ENCODE assay signal across 23 cellular contexts in genomic region chr4:66636321-66636720, GRCh38.
DNase-seq lines count a peak whose midpoint lies in the region; ATAC-seq and TF ChIP-seq lines count a peak whose summit lies in the region.
"Had no signal": no experiment of that assay in that cellular context is flagged by ENCODE, and none has a peak within 500 bp of the region (broad histone marks: within the 10 kb centered on the region; RNA-seq: fewer than 3 reads in every experiment).

No MANE protein-coding gene starts in this region.

- no peaks in the 10 kb centered on the region for H3K9me3 Mint-ChIP-seq in neural progenitor cell
- H3K9me3 Mint-ChIP-seq in activated CD4-positive, alpha-beta T cell treated with anti-CD3 and anti-CD28 coated beads, Interleukin-2, amount 10 ng/mL, durations not matched to agents 24 days and 14 days = no peaks in the 10 kb centered on the region
- H3K9me3 Mint-ChIP-seq: H9 had no signal

- H2AFZ ChIP-seq in neural progenitor cell (replicated peaks) = no peak overlapping the region

- CTCF ChIA-PET in A673 (lab: Charles Lee) = no interaction called here

- POLR2A ChIA-PET in A673 (lab: Charles Lee; ENCODE audit: low non-redundant PET) = no interaction called here

- no peak overlapping the region for H3K4me3 ChIP-seq in A673 (ENCODE audit: low read depth, low read length, poor library complexity, severe bottlenecking)
- no peak overlapping the region for H3K4me3 ChIP-seq in WERI-Rb-1 (ENCODE audit: low read depth, low read length)
- H3K4me3 ChIP-seq in neural progenitor cell = no peak overlapping the region
- H3K4me3 ChIP-seq: BLaER1, K562 had no signal

- BruUV-seq in A673 (replicated peaks; lab: Mats Ljungman, UMichigan) = no TSS peak

- no peaks in the 10 kb centered on the region for H3K27me3 ChIP-seq in A673 (replicated peaks; ENCODE audit: insufficient read depth, low read depth, low read length, poor library complexity)
- H3K27me3 ChIP-seq in WERI-Rb-1 (ENCODE audit: insufficient read depth, low read depth, severe bottlenecking) = no peaks in the 10 kb centered on the region
- no peaks in the 10 kb centered on the region for H3K27me3 ChIP-seq in neural progenitor cell
- H3K27me3 ChIP-seq: BLaER1 had no signal

- H4K20me1 ChIP-seq in neural progenitor cell (ENCODE audit: low read depth) = no peaks in the 10 kb centered on the region
- H4K20me1 ChIP-seq: BLaER1 had no signal

- H3F3A ChIP-seq in neural progenitor cell (ENCODE audit: low read depth) = peaks cover 17% of the 10 kb centered on the region

- TF ChIP-seq CTCF in A673 (conservative IDR thresholded peaks at IDR 0.05; ENCODE audit: low read depth, low read length) (no peak), WERI-Rb-1 (IDR thresholded peaks at IDR 0.05; ENCODE audit: low read depth, low read length) (no peak), neural progenitor cell (IDR thresholded peaks at IDR 0.05) (no peak)

- no peaks in the 10 kb centered on the region for H3K79me2 ChIP-seq in neural progenitor cell (ENCODE audit: low read depth)

- H3K36me3 ChIP-seq in A673 (ENCODE audit: insufficient read depth, low read length, poor library complexity, severe bottlenecking) (no peaks in the 10 kb centered on the region), WERI-Rb-1 (no peaks in the 10 kb centered on the region), neural progenitor cell (no peaks in the 10 kb centered on the region)
- H3K36me3 ChIP-seq: BLaER1 had no signal

- H3K4me2 ChIP-seq in neural progenitor cell = no peak overlapping the region
- H3K4me2 ChIP-seq: BLaER1 had no signal

- intact Hi-C loops in A673 (cut with micrococcal nuclease; ENCODE audit: unreplicated experiment) = no loop called here
- intact Hi-C loops in activated CD4-positive, alpha-beta T cell treated with anti-CD3 and anti-CD28 coated beads, Interleukin-2, amount 10 ng/mL, durations not matched to agents 24 days and 14 days (cut with micrococcal nuclease) = no loop called here

- peak; percentile 1 for DNase-seq in A673 (ENCODE audit: low spot score)
- DNase-seq in NCI-H2227 (lab: John Stamatoyannopoulos, UW; ENCODE audit: unreplicated experiment) = peak; percentile 20
- DNase-seq in WERI-Rb-1 = peak; percentile 7
- DNase-seq in neural progenitor cell (ENCODE audit: low spot score) = peak; percentile 1
- no peak for DNase-seq in ureter (ENCODE audit: low spot score)
- DNase-seq in activated CD4-positive, alpha-beta T cell treated with anti-CD3 and anti-CD28 coated beads, Interleukin-2, amount 10 ng/mL, durations not matched to agents 24 days and 14 days = no peak
- DNase-seq: 8988T; CD4-positive, alpha-beta T cell; H9; HFFc6; Kasumi-1; NCI-H1092 treated with DMSO at 0.1 percent for 48 hours; NCI-H1436; NCI-H187; NCI-H2107; NCI-H510A treated with DMSO at 0.1 percent for 48 hours; NCI-H748 treated with DMSO at 0.1 percent for 48 hours; NK-92 treated with Interleukin-12 subunit alpha and Interleukin-12 subunit beta, amount 100 ng/mL, for 24 hours; PC-3 had no signal

- no peak overlapping the region for H3K4me3 Mint-ChIP-seq in neural progenitor cell
- no peak overlapping the region for H3K4me3 Mint-ChIP-seq in activated CD4-positive, alpha-beta T cell treated with anti-CD3 and anti-CD28 coated beads, Interleukin-2, amount 10 ng/mL, durations not matched to agents 24 days and 14 days
- H3K4me3 Mint-ChIP-seq: CD4-positive, alpha-beta T cell; H9; HFFc6 had no signal

- peaks cover 2% of the 10 kb centered on the region for H3K27me3 Mint-ChIP-seq in neural progenitor cell (ENCODE audit: insufficient read depth, low read depth)
- no peaks in the 10 kb centered on the region for H3K27me3 Mint-ChIP-seq in activated CD4-positive, alpha-beta T cell treated with anti-CD3 and anti-CD28 coated beads, Interleukin-2, amount 10 ng/mL, durations not matched to agents 24 days and 14 days
- H3K27me3 Mint-ChIP-seq: CD4-positive, alpha-beta T cell had no signal

- H3K4me1 ChIP-seq in A673 (ENCODE audit: insufficient read depth, low read length, poor library complexity, severe bottlenecking) (no peaks in the 10 kb centered on the region), neural progenitor cell (peaks cover 42% of the 10 kb centered on the region)
- H3K4me1 ChIP-seq: BLaER1 had no signal

- H3K9me3 ChIP-seq in A673 (ENCODE audit: low read depth, low read length, poor library complexity, severe bottlenecking) = no peaks in the 10 kb centered on the region
- H3K9me3 ChIP-seq in WERI-Rb-1 (ENCODE audit: severe bottlenecking) = no peaks in the 10 kb centered on the region
- H3K9me3 ChIP-seq in neural progenitor cell (ENCODE audit: low read depth) = no peaks in the 10 kb centered on the region
- H3K9me3 ChIP-seq: BLaER1 had no signal

- H3K27ac Mint-ChIP-seq in neural progenitor cell = no peak overlapping the region
- H3K27ac Mint-ChIP-seq in activated CD4-positive, alpha-beta T cell treated with anti-CD3 and anti-CD28 coated beads, Interleukin-2, amount 10 ng/mL, durations not matched to agents 24 days and 14 days = no peak overlapping the region
- H3K27ac Mint-ChIP-seq: CD4-positive, alpha-beta T cell; HFFc6 had no signal

- no peaks in the 10 kb centered on the region for H3K36me3 Mint-ChIP-seq in neural progenitor cell
- H3K36me3 Mint-ChIP-seq in activated CD4-positive, alpha-beta T cell treated with anti-CD3 and anti-CD28 coated beads, Interleukin-2, amount 10 ng/mL, durations not matched to agents 24 days and 14 days (ENCODE audit: low read depth) = no peaks in the 10 kb centered on the region

- no peak for ATAC-seq in GM18858 (IDR thresholded peaks at IDR 0.05; ENCODE audit: unreplicated experiment)
- ATAC-seq: K562, PC-3, SK-N-SH treated with all-trans-retinoic acid at 6 μM for 48 hours had no signal

- H3K27ac ChIP-seq in A673 (ENCODE audit: low read depth, low read length, poor library complexity, severe bottlenecking) (no peak overlapping the region), WERI-Rb-1 (no peak overlapping the region), neural progenitor cell (no peak overlapping the region)
- H3K27ac ChIP-seq: BLaER1 had no signal

- H3K4me1 Mint-ChIP-seq in neural progenitor cell = peaks cover 32% of the 10 kb centered on the region
- H3K4me1 Mint-ChIP-seq in activated CD4-positive, alpha-beta T cell treated with anti-CD3 and anti-CD28 coated beads, Interleukin-2, amount 10 ng/mL, durations not matched to agents 24 days and 14 days = no peaks in the 10 kb centered on the region

- no peak overlapping the region for H3K9ac ChIP-seq in neural progenitor cell
- H3K9ac ChIP-seq: BLaER1 had no signal

Comparison
In these comparisons a context has a peak if more than half of its experiments do, and no peak if none do; other contexts are left out.
1. DNase-seq: peak in A673 (single experiment), NCI-H2227 (single experiment), WERI-Rb-1 (single experiment) and neural progenitor cell (single experiment); none in ureter (single experiment) and activated CD4-positive, alpha-beta T cell treated with anti-CD3 and anti-CD28 coated beads, Interleukin-2, amount 10 ng/mL, durations not matched to agents 24 days and 14 days (single experiment).